Comparison of ENCODE assay signal across 14 cellular contexts in genomic region chr20:32516583-32516982, GRCh38.
DNase-seq lines count a peak whose midpoint lies in the region; ATAC-seq and TF ChIP-seq lines count a peak whose summit lies in the region.
"Had no signal": no experiment of that assay in that cellular context is flagged by ENCODE, and none has a peak within 500 bp of the region (broad histone marks: within the 10 kb centered on the region; RNA-seq: fewer than 3 reads in every experiment).

No MANE protein-coding gene starts in this region.

- H3K27ac Mint-ChIP-seq in activated CD8-positive, alpha-beta T cell treated with anti-CD3 and anti-CD28 coated beads, Interleukin-2, amount 10 ng/mL, durations not matched to agents 7 days and 5 days, result peak overlapping the region; percentile 43
- H3K27ac Mint-ChIP-seq in stimulated activated effector memory CD8-positive, alpha-beta T cell treated with anti-CD3 and anti-CD28 coated beads, Interleukin-12 subunit alpha, Interleukin-12 subunit beta, amount 100 ng/mL, for 72 hours, result peak overlapping the region; percentile 77
- H3K27ac Mint-ChIP-seq in activated CD8-positive, alpha-beta memory T cell treated with anti-CD3 and anti-CD28 coated beads, Interleukin-2, amount 10 ng/mL, durations not matched to agents 7 days and 5 days, result no peak overlapping the region
- H3K27ac Mint-ChIP-seq: T-helper 2 cell treated with Interferon-gamma antibody and Interleukin-4, amounts not matched to agents 5 μg/mL and 100 μg/mL, for 36 hours had no signal

- POLR2A ChIA-PET in activated CD8-positive, alpha-beta T cell treated with anti-CD3 and anti-CD28 coated beads, Interleukin-2, amount 10 ng/mL, durations not matched to agents 7 days and 5 days (lab: Charles Lee), result interaction anchor here (1.1 to 1.5 kb wide), 2 partner anchors 10 to 135 kb away, joined by 3 to 4 read pairs; no protein-coding TSS in a partner anchor

- peak overlapping the region in 9 of 10 donors; percentile 10 to 79 (median 64) for H3K27ac ChIP-seq in heart right ventricle
- H3K27ac ChIP-seq in lower lobe of right lung, result peak overlapping the region; percentile 64

- H3K36me3 ChIP-seq in heart right ventricle (peaks cover 0 to 2% (median 0%) of the 10 kb centered on the region in 9 donors), lower lobe of right lung (no peaks in the 10 kb centered on the region)

- 53 to 61% methylated on average over 2 of the region's 2 CpGs for WGBS in heart right ventricle, 2 donors

- H3K27me3 ChIP-seq in heart right ventricle (no peaks in the 10 kb centered on the region), lower lobe of right lung (ENCODE audit: low read depth) (no peaks in the 10 kb centered on the region)

- ATAC-seq in heart right ventricle (peak in 1 of 8 donors; percentile 1), Right ventricle myocardium inferior (no peak), lower lobe of right lung (no peak), HG02623 (IDR thresholded peaks at IDR 0.05; ENCODE audit: unreplicated experiment) (no peak)
- ATAC-seq in activated CD8-positive, alpha-beta T cell treated with anti-CD3 and anti-CD28 coated beads, Interleukin-2, amount 10 ng/mL, durations not matched to agents 7 days and 5 days, result no peak
- ATAC-seq in stimulated activated effector memory CD8-positive, alpha-beta T cell treated with anti-CD3 and anti-CD28 coated beads, Interleukin-12 subunit alpha, Interleukin-12 subunit beta, amount 100 ng/mL, for 72 hours, result no peak
- no peak for ATAC-seq in activated CD8-positive, alpha-beta memory T cell treated with anti-CD3 and anti-CD28 coated beads, Interleukin-2, amount 10 ng/mL, durations not matched to agents 7 days and 5 days
- ATAC-seq: activated CD4-positive, CD25-positive, alpha-beta regulatory T cell treated with anti-CD3 and anti-CD28 coated beads, Interleukin-2, amount 50 U/mL, for 24 hours had no signal

- TF ChIP-seq CTCF in heart right ventricle (IDR thresholded peaks at IDR 0.05) (no peak), lower lobe of right lung (IDR thresholded peaks at IDR 0.05) (no peak)

- H3K27me3 Mint-ChIP-seq in activated CD8-positive, alpha-beta T cell treated with anti-CD3 and anti-CD28 coated beads, Interleukin-2, amount 10 ng/mL, durations not matched to agents 7 days and 5 days (ENCODE audit: low read depth), result no peaks in the 10 kb centered on the region
- H3K27me3 Mint-ChIP-seq in activated CD8-positive, alpha-beta memory T cell treated with anti-CD3 and anti-CD28 coated beads, Interleukin-2, amount 10 ng/mL, durations not matched to agents 7 days and 5 days, result no peaks in the 10 kb centered on the region

- no peaks in the 10 kb centered on the region for H3K9me3 Mint-ChIP-seq in activated CD8-positive, alpha-beta T cell treated with anti-CD3 and anti-CD28 coated beads, Interleukin-2, amount 10 ng/mL, durations not matched to agents 7 days and 5 days (ENCODE audit: insufficient read depth)
- H3K9me3 Mint-ChIP-seq in stimulated activated effector memory CD8-positive, alpha-beta T cell treated with anti-CD3 and anti-CD28 coated beads, Interleukin-12 subunit alpha, Interleukin-12 subunit beta, amount 100 ng/mL, for 72 hours, result no peaks in the 10 kb centered on the region
- H3K9me3 Mint-ChIP-seq in activated CD8-positive, alpha-beta memory T cell treated with anti-CD3 and anti-CD28 coated beads, Interleukin-2, amount 10 ng/mL, durations not matched to agents 7 days and 5 days (ENCODE audit: low read depth), result no peaks in the 10 kb centered on the region
- H3K9me3 Mint-ChIP-seq: T-helper 2 cell treated with Interferon-gamma antibody and Interleukin-4, amounts not matched to agents 5 μg/mL and 100 μg/mL, for 36 hours had no signal

- CTCF ChIA-PET in activated CD8-positive, alpha-beta T cell treated with anti-CD3 and anti-CD28 coated beads, Interleukin-2, amount 10 ng/mL, durations not matched to agents 7 days and 5 days (lab: Charles Lee), result interaction anchor here (1.0 to 3.9 kb wide), 2 partner anchors 136 to 299 kb away, joined by 3 to 14 read pairs; no protein-coding TSS in a partner anchor
- CTCF ChIA-PET in activated CD8-positive, alpha-beta memory T cell treated with anti-CD3 and anti-CD28 coated beads, Interleukin-2, amount 10 ng/mL, durations not matched to agents 7 days and 5 days (lab: Charles Lee), result interaction anchor here (1.0 to 1.2 kb wide), 2 partner anchors 9 to 262 kb away, joined by 3 to 4 read pairs; no protein-coding TSS in a partner anchor

- H3K9me3 ChIP-seq in heart right ventricle (no peaks in the 10 kb centered on the region), lower lobe of right lung (no peaks in the 10 kb centered on the region)

- H3K4me3 Mint-ChIP-seq in activated CD8-positive, alpha-beta T cell treated with anti-CD3 and anti-CD28 coated beads, Interleukin-2, amount 10 ng/mL, durations not matched to agents 7 days and 5 days, result no peak overlapping the region
- H3K4me3 Mint-ChIP-seq in stimulated activated effector memory CD8-positive, alpha-beta T cell treated with anti-CD3 and anti-CD28 coated beads, Interleukin-12 subunit alpha, Interleukin-12 subunit beta, amount 100 ng/mL, for 72 hours, result no peak overlapping the region
- no peak overlapping the region for H3K4me3 Mint-ChIP-seq in activated CD8-positive, alpha-beta memory T cell treated with anti-CD3 and anti-CD28 coated beads, Interleukin-2, amount 10 ng/mL, durations not matched to agents 7 days and 5 days
- H3K4me3 Mint-ChIP-seq: T-helper 2 cell treated with Interferon-gamma antibody and Interleukin-4, amounts not matched to agents 5 μg/mL and 100 μg/mL, for 36 hours had no signal

- H3K4me1 Mint-ChIP-seq in activated CD8-positive, alpha-beta T cell treated with anti-CD3 and anti-CD28 coated beads, Interleukin-2, amount 10 ng/mL, durations not matched to agents 7 days and 5 days (ENCODE audit: low read depth), result peaks cover 53% of the 10 kb centered on the region
- peaks cover 51% of the 10 kb centered on the region for H3K4me1 Mint-ChIP-seq in stimulated activated effector memory CD8-positive, alpha-beta T cell treated with anti-CD3 and anti-CD28 coated beads, Interleukin-12 subunit alpha, Interleukin-12 subunit beta, amount 100 ng/mL, for 72 hours
- H3K4me1 Mint-ChIP-seq in activated CD8-positive, alpha-beta memory T cell treated with anti-CD3 and anti-CD28 coated beads, Interleukin-2, amount 10 ng/mL, durations not matched to agents 7 days and 5 days, result peaks cover 8% of the 10 kb centered on the region

- no peak for DNase-seq in heart right ventricle
- no peak for DNase-seq in Right ventricle myocardium inferior (ENCODE audit: missing footprints)
- no peak for DNase-seq in activated CD8-positive, alpha-beta T cell treated with anti-CD3 and anti-CD28 coated beads, Interleukin-2, amount 10 ng/mL, durations not matched to agents 7 days and 5 days
- no peak for DNase-seq in lower lobe of right lung
- DNase-seq in stimulated activated effector memory CD8-positive, alpha-beta T cell treated with anti-CD3 and anti-CD28 coated beads, Interleukin-12 subunit alpha, Interleukin-12 subunit beta, amount 100 ng/mL, for 72 hours (ENCODE audit: low spot score in 2 of 2), result no peak
- DNase-seq in activated CD8-positive, alpha-beta memory T cell treated with anti-CD3 and anti-CD28 coated beads, Interleukin-2, amount 10 ng/mL, durations not matched to agents 7 days and 5 days, result no peak
- DNase-seq in HT-29 (ENCODE audit: low spot score), result no peak
- DNase-seq: activated naive CD4-positive, alpha-beta T cell treated with anti-CD3 and anti-CD28 coated beads, Interleukin-2, amount 50 U/mL, for 16 hours; NCI-H1436; NCI-H2227 treated with DMSO at 0.1 percent for 48 hours; SHP77 treated with DMSO at 0.1 percent for 48 hours had no signal

- peaks cover 4 to 34% (median 29%) of the 10 kb centered on the region in 9 donors for H3K4me1 ChIP-seq in heart right ventricle
- peaks cover 20% of the 10 kb centered on the region for H3K4me1 ChIP-seq in lower lobe of right lung

- intact Hi-C loops in heart right ventricle (cut with DNase I), result no loop called here
- intact Hi-C loops in Right ventricle myocardium inferior (cut with DNase I), result no loop called here
- intact Hi-C loops in lower lobe of right lung (cut with DNase I), result no loop called here

- H3K4me3 ChIP-seq in heart right ventricle (no peak overlapping the region), lower lobe of right lung (no peak overlapping the region)

- peaks cover 37% of the 10 kb centered on the region for H3K36me3 Mint-ChIP-seq in activated CD8-positive, alpha-beta T cell treated with anti-CD3 and anti-CD28 coated beads, Interleukin-2, amount 10 ng/mL, durations not matched to agents 7 days and 5 days (ENCODE audit: low read depth)
- peaks cover 41% of the 10 kb centered on the region for H3K36me3 Mint-ChIP-seq in stimulated activated effector memory CD8-positive, alpha-beta T cell treated with anti-CD3 and anti-CD28 coated beads, Interleukin-12 subunit alpha, Interleukin-12 subunit beta, amount 100 ng/mL, for 72 hours
- H3K36me3 Mint-ChIP-seq in activated CD8-positive, alpha-beta memory T cell treated with anti-CD3 and anti-CD28 coated beads, Interleukin-2, amount 10 ng/mL, durations not matched to agents 7 days and 5 days, result no peaks in the 10 kb centered on the region
